Comparison of ENCODE assay signal across 9 cellular contexts in the genomic region with DNA sequence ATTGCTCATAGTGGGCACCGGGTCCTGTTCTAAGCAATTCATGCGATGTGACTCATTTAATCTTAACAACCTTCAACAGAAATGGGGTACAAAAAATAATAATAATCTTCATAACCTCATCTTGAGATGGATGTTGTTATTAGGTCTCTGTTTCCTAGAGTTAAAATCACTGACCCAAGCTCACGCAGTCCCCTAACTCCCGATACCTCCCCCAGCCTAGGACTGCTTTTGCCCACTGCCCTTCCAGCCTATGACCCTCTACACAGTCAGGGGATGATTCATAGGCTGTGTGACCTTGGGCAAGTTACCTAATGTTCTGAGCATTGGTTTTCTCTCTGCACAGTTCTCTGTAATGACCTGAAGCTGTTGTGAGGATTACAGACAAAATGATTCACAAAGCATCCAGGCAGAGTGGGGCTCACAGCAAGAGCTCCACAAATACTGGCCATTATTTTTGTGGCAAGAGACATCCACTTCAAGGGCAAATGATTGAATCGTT. TPM values are rescaled to one million over a fixed set of nuclear protein-coding genes. Genes with fewer than 3 reads are reported as not detected.
DNase-seq lines count a peak whose midpoint lies in the region; ATAC-seq, FAIRE-seq and TF ChIP-seq lines count a peak whose summit lies in the region.
"Had no signal": no experiment of that assay in that cellular context is flagged by ENCODE, and none has a peak within 500 bp of the region (broad histone marks: within the 10 kb centered on the region; RNA-seq: fewer than 3 reads in every experiment).

No MANE protein-coding gene starts in this region.

- no peak overlapping the region for H2AFZ ChIP-seq in PC-9
- peak overlapping the region; percentile 79 for H2AFZ ChIP-seq in parathyroid adenoma

- 0 to 48% methylated on average over 2 to 5 of the region's 5 CpGs for WGBS in transverse colon (ENCODE audit: low coverage in 1 of 2), 2 donors

- peaks cover 27% of the 10 kb centered on the region; the same call in 1 of the 2 replicates for H3F3A ChIP-seq in PC-9 (ENCODE audit: insufficient read depth, low read depth)

- BruUV-seq in PC-9 (replicated peaks; lab: Mats Ljungman, UMichigan): no TSS peak

- H3K27ac ChIP-seq in PC-9: no peak overlapping the region
- no peak overlapping the region for H3K27ac ChIP-seq in parathyroid adenoma
- H3K27ac ChIP-seq in transverse colon: no peak overlapping the region

- H3K36me3 Mint-ChIP-seq in endothelial cell (ENCODE audit: low read depth, unreplicated experiment): no peaks in the 10 kb centered on the region

- H3K36me3 ChIP-seq in PC-9 (ENCODE audit: low read depth): no peaks in the 10 kb centered on the region
- no peaks in the 10 kb centered on the region for H3K36me3 ChIP-seq in parathyroid adenoma (ENCODE audit: control insufficient read depth, insufficient read depth, low read length)
- no peaks in the 10 kb centered on the region for H3K36me3 ChIP-seq in transverse colon

- no peak overlapping the region for H3K4me3 Mint-ChIP-seq in endothelial cell (ENCODE audit: unreplicated experiment)

- H3K9ac ChIP-seq in parathyroid adenoma: no peak overlapping the region

- H3K9me3 ChIP-seq in PC-9 (ENCODE audit: insufficient read depth, low read depth) (peaks cover 5% of the 10 kb centered on the region; the same call in 1 of the 2 replicates), parathyroid adenoma (ENCODE audit: control insufficient read depth, low read length) (no peaks in the 10 kb centered on the region), transverse colon (no peaks in the 10 kb centered on the region)

- TF ChIP-seq CTCF in PC-9 (conservative IDR thresholded peaks at IDR 0.05): peak; percentile 48; the same call in 1 of the 2 replicates
- peak; percentile 21 for TF ChIP-seq CTCF in endothelial cell (IDR thresholded peaks at IDR 0.05; ENCODE audit: unreplicated experiment)
- no peak for TF ChIP-seq CTCF in parathyroid adenoma (IDR thresholded peaks at IDR 0.05)
- TF ChIP-seq CTCF in transverse colon (IDR thresholded peaks at IDR 0.05): peak in 1 of 5 experiments; percentile 6

- in situ Hi-C loops in transverse colon (cut with MboI; ENCODE audit: low pct_ligation_motif_present in 1 of 4, low pct_unique_long_range_greater_than_20kb in 1 of 4, low sequenced_read_pairs in 3 of 4): no loop called here

- H3K27ac Mint-ChIP-seq in endothelial cell (ENCODE audit: unreplicated experiment): peak overlapping the region; percentile 52
- H3K27ac Mint-ChIP-seq: activated T-cell treated with anti-CD3 and anti-CD28 coated beads, Interleukin-2, amount 50 U/mL, for 72 hours had no signal

- CTCF ChIA-PET in PC-9 (lab: Charles Lee): interaction anchor here (1.3 kb wide), 1 partner anchor 40 kb away, joined by 5 read pairs; no protein-coding TSS in a partner anchor

- FAIRE-seq in GM12892 (lab: Jason Lieb, UNC): peak; percentile 56

- peaks cover 2% of the 10 kb centered on the region for H3K4me1 Mint-ChIP-seq in endothelial cell (ENCODE audit: unreplicated experiment)

- DNase-seq in GM12892 (ENCODE audit: insufficient read length) (no peak), PC-9 (no peak), endothelial cell (ENCODE audit: low spot score) (no peak), DMS79 treated with DMSO at 0.1 percent for 48 hours (lab: John Stamatoyannopoulos, UW) (no peak), transverse colon (no peak)

- H3K79me2 ChIP-seq in PC-9 (ENCODE audit: low read depth) (no peaks in the 10 kb centered on the region), parathyroid adenoma (no peaks in the 10 kb centered on the region)

- H3K4me3 ChIP-seq in PC-9 (no peak overlapping the region), parathyroid adenoma (ENCODE audit: low read depth, low read length) (no peak overlapping the region), transverse colon (no peak overlapping the region)

- ATAC-seq in GM21390 (IDR thresholded peaks at IDR 0.05; ENCODE audit: unreplicated experiment): no peak

- H3K4me1 ChIP-seq in PC-9 (replicated peaks; ENCODE audit: insufficient read depth) (peaks cover 5% of the 10 kb centered on the region; the same call in 1 of the 2 replicates), parathyroid adenoma (no peaks in the 10 kb centered on the region), transverse colon (no peaks in the 10 kb centered on the region)

- POLR2A ChIA-PET in PC-9 (lab: Charles Lee; ENCODE audit: unreplicated experiment): interaction anchor here (0.5 kb wide), 1 partner anchor 25 kb away, joined by 3 read pairs; no protein-coding TSS in a partner anchor

- H3K27me3 ChIP-seq in PC-9 (ENCODE audit: insufficient read depth, low read depth): no peaks in the 10 kb centered on the region
- no peaks in the 10 kb centered on the region for H3K27me3 ChIP-seq in parathyroid adenoma (ENCODE audit: control insufficient read depth, insufficient read depth, low read length)
- no peaks in the 10 kb centered on the region for H3K27me3 ChIP-seq in transverse colon

- intact Hi-C loops in PC-9 (cut with micrococcal nuclease; ENCODE audit: unreplicated experiment) (loop anchor here (1.0 to 2.0 kb wide), 3 partner anchors 39 to 310 kb away; no protein-coding TSS in a partner anchor), transverse colon (cut with DNase I; ENCODE audit: low total_unique reads) (no loop called here)

- TF ChIP-seq EP300 in transverse colon (IDR thresholded peaks at IDR 0.05; ENCODE audit: low read depth): no peak

- TF ChIP-seq POLR2A in GM12892 (IDR thresholded peaks at IDR 0.05; ENCODE audit: low read depth, low read length): no peak
- no peak for TF ChIP-seq POLR2A in transverse colon (IDR thresholded peaks at IDR 0.05)

- H3K9me2 ChIP-seq in PC-9 (ENCODE audit: insufficient read depth): no peaks in the 10 kb centered on the region

- no peak overlapping the region; the same call in 1 of the 2 replicates for H3K4me2 ChIP-seq in PC-9
- no peak overlapping the region for H3K4me2 ChIP-seq in parathyroid adenoma (ENCODE audit: low read length)

- no peaks in the 10 kb centered on the region for H4K20me1 ChIP-seq in PC-9 (ENCODE audit: insufficient read depth)

- H3K27me3 Mint-ChIP-seq in endothelial cell (ENCODE audit: unreplicated experiment): no peaks in the 10 kb centered on the region

- no peaks in the 10 kb centered on the region for H3K9me3 Mint-ChIP-seq in endothelial cell (ENCODE audit: unreplicated experiment)
- H3K9me3 Mint-ChIP-seq: activated T-cell treated with anti-CD3 and anti-CD28 coated beads, Interleukin-2, amount 50 U/mL, for 72 hours had no signal

RNA-seq across cellular contexts. Expression of a gene that starts 19.9 kb away (rescaled TPM):
- polyA plus RNA-seq in GM12892 (2012; ENCODE audit: missing spikeins): 53.5 TPM
- total RNA-seq in PC-9 (2021) (18.5 and 21.9 TPM in 2 replicates), endothelial cell (ENCODE audit: unreplicated experiment) (30.2 TPM), transverse colon (10 to 100 TPM in 3 of 4 donors, 1 to 10 TPM in 1; 2.0 to 48.6 (median 21.4) TPM)

RNA-seq across cellular contexts. Expression of a gene that starts 26.3 kb away (rescaled TPM):
- polyA plus RNA-seq in GM12892 (2012; ENCODE audit: missing spikeins): not detected
- total RNA-seq in PC-9 (2021) (not detected in 2 replicates), endothelial cell (ENCODE audit: unreplicated experiment) (not detected), transverse colon (not detected)
- total RNA-seq: activated T-cell treated with anti-CD3 and anti-CD28 coated beads, Interleukin-2, amount 50 U/mL, for 72 hours; mucosa of gallbladder had no signal

RNA-seq across cellular contexts. Expression of a gene that starts 48.7 kb away (rescaled TPM):
- polyA plus RNA-seq in GM12892 (2012; ENCODE audit: missing spikeins): 2.9 TPM
- 51.3 and 60.8 TPM in 2 replicates for total RNA-seq in PC-9 (2021)
- total RNA-seq in endothelial cell (ENCODE audit: unreplicated experiment): 3.9 TPM
- 1 to 10 TPM in 3 of 4 donors, not detected in 1; 2.2 to 5.5 (median 4.5) TPM for total RNA-seq in transverse colon

RNA-seq across cellular contexts. Expression of a gene that starts 58.3 kb away (rescaled TPM):
- 5.6 TPM for polyA plus RNA-seq in GM12892 (2012; ENCODE audit: missing spikeins)
- total RNA-seq in PC-9 (2021) (24.0 and 33.8 TPM in 2 replicates), endothelial cell (ENCODE audit: unreplicated experiment) (39.1 TPM), transverse colon (10 to 100 TPM in 2 of 4 donors, 1 to 10 TPM in 2; 3.2 to 65.5 (median 9.8) TPM)
